ENCODE assay signal across 26 cellular contexts in the genomic region with DNA sequence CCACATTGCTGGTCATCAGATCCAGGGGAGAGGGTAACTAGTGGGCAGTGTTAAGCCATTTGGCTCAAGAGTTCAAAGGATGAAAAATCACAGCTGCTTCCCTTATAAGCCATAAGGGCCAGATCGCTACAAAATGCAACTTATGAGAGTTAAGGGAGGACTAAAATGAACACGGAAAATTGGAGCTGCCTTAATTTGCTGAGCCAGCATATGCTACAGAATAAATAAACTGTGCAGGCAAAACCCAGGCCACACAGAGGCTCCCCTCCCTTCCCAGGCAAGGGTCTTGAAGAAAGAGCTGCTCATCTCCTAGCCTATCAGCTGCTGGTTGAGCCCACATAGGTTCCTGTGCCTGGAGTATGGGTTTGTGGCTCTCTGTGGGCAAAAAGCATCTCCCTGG.
"Had no signal": no experiment of that assay in that cellular context is flagged by ENCODE, and none has a peak within 500 bp of the region (broad histone marks: within the 10 kb centered on the region; RNA-seq: fewer than 3 reads in every experiment).

No MANE protein-coding gene starts in this region.

- H3K36me3 ChIP-seq: cardiac muscle cell, SJSA1 had no signal

- H3K4me3 ChIP-seq: cardiac muscle cell, SJSA1 had no signal

- H3K27ac ChIP-seq: cardiac muscle cell, SJSA1 had no signal

- H3K4me1 Mint-ChIP-seq: activated B cell treated with CpG ODN at 0.5 μM for 24 hours; activated CD4-positive, alpha-beta T cell treated with anti-CD3 and anti-CD28 coated beads, Interleukin-2, amount 10 ng/mL, durations not matched to agents 24 days and 14 days; activated CD8-positive, alpha-beta memory T cell treated with anti-CD3 and anti-CD28 coated beads, Interleukin-2, amount 10 ng/mL, durations not matched to agents 7 days and 5 days had no signal

- H3K27me3 Mint-ChIP-seq: activated B cell treated with CpG ODN at 0.5 μM for 24 hours; activated CD4-positive, alpha-beta T cell treated with anti-CD3 and anti-CD28 coated beads, Interleukin-2, amount 10 ng/mL, durations not matched to agents 24 days and 14 days; activated CD8-positive, alpha-beta memory T cell treated with anti-CD3 and anti-CD28 coated beads, Interleukin-2, amount 10 ng/mL, durations not matched to agents 7 days and 5 days; activated naive CD8-positive, alpha-beta T cell; brain had no signal

- H3K9me3 Mint-ChIP-seq: activated B cell treated with CpG ODN at 0.5 μM for 24 hours; activated CD4-positive, alpha-beta T cell treated with anti-CD3 and anti-CD28 coated beads, Interleukin-2, amount 10 ng/mL, durations not matched to agents 24 days and 14 days; activated naive CD4-positive, alpha-beta T cell treated with anti-CD3 and anti-CD28 coated beads for 36 hours had no signal

- FAIRE-seq: astrocyte had no signal

- H3K9me3 ChIP-seq: SJSA1 had no signal

- H3K36me3 Mint-ChIP-seq: activated CD8-positive, alpha-beta memory T cell treated with anti-CD3 and anti-CD28 coated beads, Interleukin-2, amount 10 ng/mL, durations not matched to agents 7 days and 5 days; activated naive CD8-positive, alpha-beta T cell; brain had no signal

- H3K4me3 Mint-ChIP-seq: activated B cell treated with CpG ODN at 0.5 μM for 24 hours; activated CD4-positive, alpha-beta T cell treated with anti-CD3 and anti-CD28 coated beads, Interleukin-2, amount 10 ng/mL, durations not matched to agents 24 days and 14 days; activated CD8-positive, alpha-beta memory T cell treated with anti-CD3 and anti-CD28 coated beads, Interleukin-2, amount 10 ng/mL, durations not matched to agents 7 days and 5 days; activated naive CD4-positive, alpha-beta T cell treated with anti-CD3 and anti-CD28 coated beads for 36 hours; activated naive CD8-positive, alpha-beta T cell; activated T-cell treated with anti-CD3 and anti-CD28 coated beads, Interleukin-2, amount 50 U/mL, for 4 hours; brain; T-helper 1 cell treated with Interleukin-12 subunit alpha and Interleukin-12 subunit beta and Interleukin-4 antibody, amounts not matched to agents 30 μg/mL and 1 μg/mL, for 36 hours had no signal

- DNase-seq: activated B cell treated with CpG ODN at 0.5 μM for 24 hours; activated CD4-positive, alpha-beta T cell treated with anti-CD3 and anti-CD28 coated beads for 1 hour; activated CD4-positive, alpha-beta T cell treated with anti-CD3 and anti-CD28 coated beads, Interleukin-2, amount 10 ng/mL, durations not matched to agents 24 days and 14 days; activated CD4-positive, alpha-beta T cell treated with anti-CD3 and anti-CD28 coated beads, Interleukin-2, amount 50 U/mL, for 48 hours; activated CD8-positive, alpha-beta memory T cell treated with anti-CD3 and anti-CD28 coated beads, Interleukin-2, amount 10 ng/mL, durations not matched to agents 7 days and 5 days; activated effector memory CD4-positive, alpha-beta T cell treated with anti-CD3 and anti-CD28 coated beads, Interleukin-2, amount 50 U/mL, for 16 hours; activated naive CD4-positive, alpha-beta T cell treated with anti-CD3 and anti-CD28 coated beads for 36 hours; activated T-cell treated with anti-CD3 and anti-CD28 coated beads, Interleukin-2, amount 50 U/mL, for 4 hours; amygdala; cerebellar nuclear complex; NCI-H1092 treated with DMSO at 0.1 percent for 48 hours; NCI-H1436; NCI-H1694 treated with DMSO at 0.1 percent for 48 hours; NCI-H2029 treated with DMSO at 0.1 percent for 48 hours; NCI-H345; NCI-H510A; NCI-H526 treated with DMSO at 0.1 percent for 48 hours; NCI-H82; SW 1271 had no signal

- H3K27me3 ChIP-seq: cardiac muscle cell, SJSA1 had no signal

- ATAC-seq: activated CD8-positive, alpha-beta memory T cell treated with anti-CD3 and anti-CD28 coated beads, Interleukin-2, amount 10 ng/mL, durations not matched to agents 7 days and 5 days; activated T-cell treated with anti-CD3 and anti-CD28 coated beads, Interleukin-2, amount 50 U/mL, for 4 hours; SK-N-SH treated with all-trans-retinoic acid at 6 μM for 48 hours had no signal

- H3K27ac Mint-ChIP-seq: activated B cell treated with CpG ODN at 0.5 μM for 24 hours; activated CD4-positive, alpha-beta T cell treated with anti-CD3 and anti-CD28 coated beads, Interleukin-2, amount 10 ng/mL, durations not matched to agents 24 days and 14 days; activated CD8-positive, alpha-beta memory T cell treated with anti-CD3 and anti-CD28 coated beads, Interleukin-2, amount 10 ng/mL, durations not matched to agents 7 days and 5 days; activated naive CD4-positive, alpha-beta T cell treated with anti-CD3 and anti-CD28 coated beads for 36 hours; activated naive CD8-positive, alpha-beta T cell; T-helper 1 cell treated with Interleukin-12 subunit alpha and Interleukin-12 subunit beta and Interleukin-4 antibody, amounts not matched to agents 30 μg/mL and 1 μg/mL, for 36 hours had no signal
